In genomic region chr1:161844696-161845095, GRCh38 we compare ENCODE assay signal across 18 cellular contexts.
"Had no signal": no experiment of that assay in that cellular context is flagged by ENCODE, and none has a peak within 500 bp of the region (broad histone marks: within the 10 kb centered on the region; RNA-seq: fewer than 3 reads in every experiment).

No MANE protein-coding gene starts in this region.

- ATAC-seq: foreskin keratinocyte, gastroesophageal sphincter, heart left ventricle, left cardiac atrium, left lung, left ventricle myocardium superior, lower lobe of right lung, mucosa of descending colon had no signal

- H3K27ac Mint-ChIP-seq: mesothelial cell of epicardium had no signal

- H3K27me3 Mint-ChIP-seq: naive B cell had no signal

- DNase-seq: dermis blood vessel endothelial cell; dorsolateral prefrontal cortex; effector CD4-positive, alpha-beta T cell; effector memory CD4-positive, alpha-beta T cell; foreskin keratinocyte; heart left ventricle; hypothalamus; immature natural killer cell; islet precursor cell; left cardiac atrium; left lung; left ventricle myocardium superior; lower lobe of right lung; mesenchymal stem cell; mucosa of descending colon; naive B cell had no signal

- H3K4me3 Mint-ChIP-seq: immature natural killer cell, mesothelial cell of epicardium, naive B cell had no signal

- H3K9me3 Mint-ChIP-seq: immature natural killer cell had no signal

- H3K4me1 Mint-ChIP-seq: immature natural killer cell, naive B cell had no signal
